ENCODE assay signal across 17 cellular contexts in genomic region chr22:44711236-44711560, GRCh38. TPM values are rescaled to one million over a fixed set of nuclear protein-coding genes. Genes with fewer than 3 reads are reported as not detected.
DNase-seq lines count a peak whose midpoint lies in the region; ATAC-seq, FAIRE-seq and TF ChIP-seq lines count a peak whose summit lies in the region.
"Had no signal": no experiment of that assay in that cellular context is flagged by ENCODE, and none has a peak within 500 bp of the region (broad histone marks: within the 10 kb centered on the region; RNA-seq: fewer than 3 reads in every experiment).

No MANE protein-coding gene starts in this region.

- peaks cover 4 to 7% of the 10 kb centered on the region in 2 experiments for H4K20me1 ChIP-seq in H1 (replicated peaks in 1 of 2; ENCODE audit: control insufficient read depth in 1 of 2, insufficient read depth in 2 of 2, low read length in 2 of 2)

- CTCF ChIA-PET in H1 (lab: Charles Lee; ENCODE audit: partially characterized antibody), result interaction anchor here (0.9 to 9.8 kb wide), 4 partner anchors 10 to 30 kb away, joined by 3 to 80 read pairs (median 3); no protein-coding TSS in a partner anchor

- H3K9ac ChIP-seq in H1 (replicated peaks in 1 of 4; ENCODE audit: extremely low read depth in 1 of 4, low read depth in 3 of 4, low read length in 3 of 4), result no peak overlapping the region

- H2AFZ ChIP-seq in H1 (ENCODE audit: low read length), result no peak overlapping the region

- no peak for TF ChIP-seq POLR2A in H1 (IDR thresholded peaks at IDR 0.05; ENCODE audit: control extremely low read depth in 1 of 2, low read depth in 2 of 2, low read length in 2 of 2)

- FAIRE-seq in H1 (lab: Jason Lieb, UNC) (no peak), small intestine (lab: Jason Lieb, UNC) (no peak)

- H3K4ac ChIP-seq in H1 (replicated peaks; ENCODE audit: insufficient read length, low read depth, low read length), result no peak overlapping the region

- no peak overlapping the region for H3K14ac ChIP-seq in H1 (ENCODE audit: insufficient read length)

- H3K9me3 ChIP-seq in H1 (ENCODE audit: insufficient read depth in 2 of 2, low read depth in 1 of 2, low read length in 1 of 2) (no peaks in the 10 kb centered on the region), small intestine (ENCODE audit: control insufficient read depth, low read depth) (no peaks in the 10 kb centered on the region)
- H3K9me3 ChIP-seq: prostate gland had no signal

- ATAC-seq in HG03135 (IDR thresholded peaks at IDR 0.05; ENCODE audit: unreplicated experiment) (no peak), HG03442 (IDR thresholded peaks at IDR 0.05; ENCODE audit: unreplicated experiment) (no peak), HG03469 (IDR thresholded peaks at IDR 0.05; ENCODE audit: unreplicated experiment) (no peak)
- ATAC-seq: WTC11 had no signal

- H4K91ac ChIP-seq in H1 (replicated peaks; ENCODE audit: insufficient read length, low read length), result peak overlapping the region; percentile 30

- TF ChIP-seq RAD21 in H1 (IDR thresholded peaks at IDR 0.05 in 1 of 2, conservative IDR thresholded peaks at IDR 0.05 in 1 of 2; ENCODE audit: low read depth in 2 of 2, low read length in 2 of 2), result no peak

- no peak overlapping the region for H2BK5ac ChIP-seq in H1 (ENCODE audit: low read depth, low read length)

- H3K79me1 ChIP-seq in H1 (ENCODE audit: low read depth, low read length), result no peaks in the 10 kb centered on the region; the same call in 1 of the 2 replicates

- TF ChIP-seq EP300 in H1 (IDR thresholded peaks at IDR 0.05; ENCODE audit: borderline replicate concordance in 1 of 2, low read depth in 2 of 2, low read length in 2 of 2), result no peak

- H3K18ac ChIP-seq in H1 (ENCODE audit: extremely low read depth, low read length), result no peak overlapping the region

- no peak overlapping the region for H3K23ac ChIP-seq in H1 (ENCODE audit: insufficient read length)

- H2BK120ac ChIP-seq in H1 (replicated peaks; ENCODE audit: low read depth, low read length), result no peak overlapping the region

- no peak overlapping the region for H2BK20ac ChIP-seq in H1 (ENCODE audit: low read length)

- no peak overlapping the region for H3K4me3 ChIP-seq in H1 (ENCODE audit: extremely low read depth in 1 of 4, insufficient read depth in 2 of 4, low read depth in 3 of 4, low read length in 4 of 4)
- H3K4me3 ChIP-seq in small intestine (ENCODE audit: low read depth in 1 of 2, low read length in 2 of 2), result no peak overlapping the region
- H3K4me3 ChIP-seq: prostate gland had no signal

- TF ChIP-seq CTCF in H1 (IDR thresholded peaks at IDR 0.05; ENCODE audit: control extremely low read depth in 1 of 3, insufficient read depth in 1 of 3, low read depth in 1 of 3, low read length in 3 of 3), result no peak

- H2AK5ac ChIP-seq in H1 (ENCODE audit: low read depth, low read length), result no peak overlapping the region

- H2BK12ac ChIP-seq in H1 (ENCODE audit: low read depth, low read length), result no peak overlapping the region

- H3K4me2 ChIP-seq in H1 (ENCODE audit: insufficient read depth in 1 of 2, low read depth in 2 of 2, low read length in 2 of 2), result 0 out of 4 replicates have a peak overlapping the region, but pooled peaks of 1 of the 2 experiments have one; percentile 5

- H3K4me1 ChIP-seq in H1 (replicated peaks in 1 of 4; ENCODE audit: control insufficient read depth in 3 of 4, insufficient read depth in 4 of 4, low read length in 3 of 4) (peaks cover 0 to 4% (median 0%) of the 10 kb centered on the region in 4 experiments; a peak in 3 of 7 replicates), small intestine (ENCODE audit: control insufficient read depth in 2 of 2, insufficient read depth in 1 of 2, low read depth in 1 of 2, low read length in 1 of 2) (peaks cover 13 to 23% of the 10 kb centered on the region in 2 donors)
- H3K4me1 ChIP-seq: prostate gland had no signal

- peak; percentile 87 for DNase-seq in DMS153 (lab: John Stamatoyannopoulos, UW)
- DNase-seq in DMS153 treated with DMSO at 0.1 percent for 48 hours (lab: John Stamatoyannopoulos, UW; ENCODE audit: unreplicated experiment), result no peak
- peak; percentile 89 for DNase-seq in NCI-H146 (lab: John Stamatoyannopoulos, UW)
- no peak for DNase-seq in H1 (ENCODE audit: low read depth in 1 of 2, low spot score in 2 of 2)
- DNase-seq in small intestine, result no peak
- DNase-seq: activated naive CD4-positive, alpha-beta T cell treated with anti-CD3 and anti-CD28 coated beads for 36 hours; effector CD4-positive, alpha-beta T cell; H9; MV-4-11; NK-92 treated with Interleukin-12 subunit alpha and Interleukin-12 subunit beta, amount 100 ng/mL, for 24 hours had no signal

- POLR2A ChIA-PET in H1 (lab: Charles Lee; ENCODE audit: partially characterized antibody), result no interaction called here

- 81% methylated on average over 4 of the region's 5 CpGs; no CpG with 5 or more reads in 1 of the 2 experiments for WGBS in H1 (ENCODE audit: extremely low coverage in 1 of 2, insufficient coverage in 1 of 2, insufficient read length in 1 of 2, insufficient replicate concordance in 2 of 2, low coverage in 1 of 2, low lambda C conversion rate in 2 of 2, missing lambda C conversion rate in 1 of 2), 2 experiments
- 10 to 40% (median 16%) methylated on average over 5 of the region's 5 CpGs for WGBS in small intestine, 3 donors

- no peaks in the 10 kb centered on the region for H3K27me3 ChIP-seq in H1 (replicated peaks in 1 of 4; ENCODE audit: control insufficient read depth in 3 of 4, extremely low read depth in 1 of 4, insufficient read depth in 3 of 4, low read length in 3 of 4)
- H3K27me3 ChIP-seq in small intestine (ENCODE audit: control insufficient read depth in 2 of 2, insufficient read depth in 2 of 2, low read length in 2 of 2), result no peaks in the 10 kb centered on the region

- H3K56ac ChIP-seq in H1 (replicated peaks; ENCODE audit: insufficient read length, low read depth, low read length), result no peak overlapping the region

- H3K23me2 ChIP-seq in H1 (ENCODE audit: low read depth, low read length), result no peaks in the 10 kb centered on the region

- no peak overlapping the region; the same call in 1 of the 2 replicates for H3K27ac ChIP-seq in H1 (ENCODE audit: low read depth, low read length)
- H3K27ac ChIP-seq in small intestine (ENCODE audit: low read depth in 1 of 2, low read length in 1 of 2), result peak overlapping the region; percentile 77 to 79
- H3K27ac ChIP-seq: 22Rv1, prostate gland had no signal

- H3K36me3 ChIP-seq in H1 (ENCODE audit: control insufficient read depth in 2 of 4, insufficient read depth in 4 of 4, low read length in 3 of 4), result no peaks in the 10 kb centered on the region
- H3K36me3 ChIP-seq in small intestine (ENCODE audit: control insufficient read depth in 2 of 2, insufficient read depth in 2 of 2, low read length in 2 of 2), result peaks cover 3 to 5% of the 10 kb centered on the region in 2 donors
- H3K36me3 ChIP-seq: prostate gland had no signal

- no peak overlapping the region for H2BK15ac ChIP-seq in H1 (ENCODE audit: low read length)

- H4K5ac ChIP-seq in H1 (ENCODE audit: insufficient read length, low read depth, low read length), result no peak overlapping the region

- no peak overlapping the region for H4K8ac ChIP-seq in H1 (ENCODE audit: extremely low read depth, insufficient read depth, low read length)

- H3K79me2 ChIP-seq in H1 (ENCODE audit: control insufficient read depth in 1 of 2, insufficient read depth in 2 of 2, low read length in 2 of 2), result no peaks in the 10 kb centered on the region

TF ChIP-seq in H1, 55 proteins besides CTCF, POLR2A, EP300 and RAD21 (continues in another document):
- TF ChIP-seq CREB1 (IDR thresholded peaks at IDR 0.05), result no peak
- no peak for TF ChIP-seq BCL11A (IDR thresholded peaks at IDR 0.05; ENCODE audit: low read depth in 2 of 2, low read length in 2 of 2)
- TF ChIP-seq SRF (IDR thresholded peaks at IDR 0.05; ENCODE audit: low read depth, low read length), result no peak
- no peak for TF ChIP-seq MAFK (IDR thresholded peaks at IDR 0.05; ENCODE audit: low read depth, low read length)
- TF ChIP-seq JUND (IDR thresholded peaks at IDR 0.05; ENCODE audit: low read length), result no peak
- no peak for TF ChIP-seq EGR1 (IDR thresholded peaks at IDR 0.05; ENCODE audit: borderline replicate concordance, low read depth, low read length)
- TF ChIP-seq ATF3 (IDR thresholded peaks at IDR 0.05; ENCODE audit: insufficient read depth, low read depth, low read length), result no peak
- no peak for TF ChIP-seq CBX8 (IDR thresholded peaks at IDR 0.05; ENCODE audit: borderline replicate concordance, low read depth, low read length)
- no peak for TF ChIP-seq TAF7 (optimal IDR thresholded peaks at IDR 0.05; ENCODE audit: borderline replicate concordance, low read depth, low read length)
- no peak for TF ChIP-seq JUN (IDR thresholded peaks at IDR 0.05; ENCODE audit: low read depth, low read length)
- TF ChIP-seq KDM1A (IDR thresholded peaks at IDR 0.05; ENCODE audit: borderline replicate concordance, low read length), result no peak
- TF ChIP-seq ZNF274 (IDR thresholded peaks at IDR 0.05; ENCODE audit: borderline replicate concordance, extremely low read depth, low read length), result no peak

RNA-seq across cellular contexts. Expression of gene PRR5, which starts 9.2 kb away (rescaled TPM):
- 15.7 and 16.5 TPM in 2 replicates for total RNA-seq in H1 (2021; fragmentation: NEBNext Ultra II Directional; extraction: Animal tissue kit (Norgen Biotek cat#: 25700))
- polyA plus RNA-seq in H1 (2011; rRNA removed) (25.7 and 36.1 TPM in 2 replicates), small intestine (10 to 100 TPM; 37.0 to 80.5 (median 73.1) TPM)
- 21.7 TPM for polyA plus RNA-seq in H1 (2011; cell fraction: cytosol; rRNA removed)
- polyA plus RNA-seq in H1 (2011; cell fraction: nucleus; rRNA removed), result 26.9 TPM
- 13.6 to 16.9 TPM (median 16.1 TPM) in 4 replicates for polyA plus RNA-seq in H1 (2012, experiment 1 of 2)
- 15.9 TPM for polyA plus RNA-seq in H1 (2012, experiment 2 of 2)
- polyA plus RNA-seq in H1 (2013, experiment 1 of 2), result 8.9 TPM
- polyA plus RNA-seq in H1 (2013, experiment 2 of 2), result 9.8 TPM
- polyA minus RNA-seq in H1 (2011; rRNA and poly(A)+ RNA removed), result 13.3 and 16.3 TPM in 2 replicates
- polyA minus RNA-seq in H1 (2011; cell fraction: cytosol; rRNA and poly(A)+ RNA removed), result 15.0 TPM
- polyA minus RNA-seq in H1 (2011; cell fraction: nucleus; rRNA and poly(A)+ RNA removed), result 17.1 TPM

RNA-seq across cellular contexts. Expression of gene ARHGAP8, which starts 41.2 kb away (rescaled TPM):
- total RNA-seq in H1 (2021; fragmentation: NEBNext Ultra II Directional; extraction: Animal tissue kit (Norgen Biotek cat#: 25700)), result 47.7 and 48.7 TPM in 2 replicates
- polyA plus RNA-seq in H1 (2011; rRNA removed) (35.6 and 55.2 TPM in 2 replicates), small intestine (10 to 100 TPM in 1 of 3 donors, 1 to 10 TPM in 2; 1.6 to 11.9 (median 6.8) TPM)
- 40.7 TPM for polyA plus RNA-seq in H1 (2011; cell fraction: cytosol; rRNA removed)
- 71.9 TPM for polyA plus RNA-seq in H1 (2011; cell fraction: nucleus; rRNA removed)
- polyA plus RNA-seq in H1 (2012, experiment 1 of 2), result 29.6 to 36.8 TPM (median 35.4 TPM) in 4 replicates
- polyA plus RNA-seq in H1 (2012, experiment 2 of 2), result 25.3 TPM
- 28.1 TPM for polyA plus RNA-seq in H1 (2013, experiment 1 of 2)
- polyA plus RNA-seq in H1 (2013, experiment 2 of 2), result 27.7 TPM
- polyA minus RNA-seq in H1 (2011; rRNA and poly(A)+ RNA removed), result 28.4 and 34.7 TPM in 2 replicates
- 22.0 TPM for polyA minus RNA-seq in H1 (2011; cell fraction: cytosol; rRNA and poly(A)+ RNA removed)
- polyA minus RNA-seq in H1 (2011; cell fraction: nucleus; rRNA and poly(A)+ RNA removed), result 33.7 TPM
- polyA plus RNA-seq: CD14-positive monocyte had no signal

Comparison
In these comparisons a context has a peak if more than half of its experiments do, and no peak if none do; other contexts are left out.
1. DNase-seq: peak in DMS153 (single experiment) and NCI-H146 (single experiment); none in DMS153 treated with DMSO at 0.1 percent for 48 hours (single experiment), H1 (0 of 2) and small intestine (single experiment).